ENCODE assay signal across 8 cellular contexts in the genomic region with DNA sequence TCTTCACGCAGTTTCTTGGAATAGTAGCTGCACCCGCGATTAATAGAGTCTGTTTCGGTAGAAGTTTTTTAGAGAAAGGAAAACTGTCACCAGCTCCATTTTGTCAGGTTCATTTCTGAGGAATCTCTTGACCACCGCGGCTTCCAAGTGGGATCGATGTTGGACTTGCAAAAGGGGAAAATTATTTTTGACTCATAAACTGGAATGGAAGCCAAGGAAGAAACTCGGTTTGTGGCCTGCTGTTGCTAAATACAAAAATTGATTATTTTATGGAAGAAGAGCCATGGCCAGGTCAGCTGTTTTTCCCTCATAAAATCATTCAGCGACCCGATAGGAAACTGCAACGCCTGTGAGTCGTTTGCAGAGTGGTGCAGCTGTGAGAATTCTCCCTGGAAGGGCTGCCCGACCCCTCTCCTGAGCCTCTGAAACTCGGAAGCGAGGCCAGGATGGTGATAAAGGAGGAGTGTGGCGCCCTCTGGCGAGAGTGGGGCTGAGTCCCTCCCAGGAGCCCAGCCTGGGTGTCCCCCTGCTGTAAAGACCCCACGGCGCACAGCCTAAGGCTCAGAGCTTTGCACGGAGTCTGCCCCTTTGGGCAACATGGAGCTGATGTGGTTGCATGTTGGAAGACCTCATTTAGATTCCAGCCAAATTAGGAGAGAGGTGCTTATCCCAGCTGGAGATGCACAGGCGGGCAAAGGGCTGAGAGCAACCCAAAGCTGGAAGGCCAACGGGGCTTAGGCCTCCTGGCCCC.
A peak's percentile ranks its signal among the peaks of the same experiment; 100 is the strongest.
DNase-seq lines count a peak whose midpoint lies in the region; ATAC-seq and TF ChIP-seq lines count a peak whose summit lies in the region.

No MANE protein-coding gene starts in this region.

- H3K4me1 ChIP-seq in smooth muscle cell (ENCODE audit: low read depth), result no peaks in the 10 kb centered on the region

- H3F3A ChIP-seq in smooth muscle cell (ENCODE audit: low read depth), result peaks cover 5% of the 10 kb centered on the region

- H2AFZ ChIP-seq in smooth muscle cell (ENCODE audit: low read depth), result no peak overlapping the region

- DNase-seq in CD14-positive monocyte (ENCODE audit: low spot score), result no peak
- DNase-seq in HFF-Myc (ENCODE audit: extremely low read depth, low read depth), result no peak
- DNase-seq in T-cell, result peak; percentile 12 to 73 (median 54)
- DNase-seq in amniotic epithelial cell (ENCODE audit: low read depth), result peak; percentile 53
- peak; percentile 72 for DNase-seq in hepatic stellate cell (ENCODE audit: low spot score)
- DNase-seq in smooth muscle cell (lab: John Stamatoyannopoulos, UW; ENCODE audit: unreplicated experiment), result peak; percentile 13

- peak; percentile 78 for TF ChIP-seq CTCF in CD14-positive monocyte (IDR thresholded peaks at IDR 0.05)
- TF ChIP-seq CTCF in HFF-Myc (IDR thresholded peaks at IDR 0.05; ENCODE audit: low read depth, low read length, missing control alignments), result peak; percentile 80
- peak; percentile 73 for TF ChIP-seq CTCF in smooth muscle cell (IDR thresholded peaks at IDR 0.05; ENCODE audit: borderline replicate concordance, insufficient read depth, poor library complexity, severe bottlenecking)

- no peaks in the 10 kb centered on the region for H3K36me3 ChIP-seq in smooth muscle cell (ENCODE audit: low read depth)

- peaks cover 0 to 2% (median 0%) of the 10 kb centered on the region in 7 donors for H3K9me3 Mint-ChIP-seq in CD14-positive monocyte
- H3K9me3 Mint-ChIP-seq in T-cell, result no peaks in the 10 kb centered on the region

- CTCF ChIA-PET in T-cell (lab: Charles Lee), result interaction anchor here (0.7 to 3.2 kb wide), 10 partner anchors 151 to 189 kb away, joined by 3 to 44 read pairs (median 4); no protein-coding TSS in a partner anchor

- H3K36me3 Mint-ChIP-seq in CD14-positive monocyte (no peaks in the 10 kb centered on the region), T-cell (no peaks in the 10 kb centered on the region)

- H3K27ac Mint-ChIP-seq in CD14-positive monocyte (no peak overlapping the region), T-cell (no peak overlapping the region)

- H3K27ac ChIP-seq in smooth muscle cell (ENCODE audit: low read depth), result no peak overlapping the region

- H3K4me2 ChIP-seq in smooth muscle cell, result no peak overlapping the region

- POLR2A ChIA-PET in T-cell (lab: Charles Lee), result no interaction called here

- no peaks in the 10 kb centered on the region for H3K9me3 ChIP-seq in smooth muscle cell (replicated peaks; ENCODE audit: low read depth)

- H3K4me1 Mint-ChIP-seq in CD14-positive monocyte (no peaks in the 10 kb centered on the region), T-cell (peaks cover 0 to 4% (median 0%) of the 10 kb centered on the region in 3 donors)

- H3K27me3 ChIP-seq in smooth muscle cell (ENCODE audit: low read depth), result no peaks in the 10 kb centered on the region

- H4K20me1 ChIP-seq in smooth muscle cell (ENCODE audit: low read depth), result no peaks in the 10 kb centered on the region

- intact Hi-C loops in CD14-positive monocyte (cut with micrococcal nuclease), result loop anchor here in 1 of 2 donors (10.0 kb wide), 1 partner anchor 171 kb away; no protein-coding TSS in a partner anchor

- H3K4me3 Mint-ChIP-seq in CD14-positive monocyte (no peak overlapping the region), T-cell (no peak overlapping the region)

- no peak overlapping the region for H3K4me3 ChIP-seq in HFF-Myc (replicated peaks; ENCODE audit: low read depth, low read length)
- H3K4me3 ChIP-seq in smooth muscle cell, result no peak overlapping the region

- H3K9ac ChIP-seq in smooth muscle cell (ENCODE audit: low read depth), result no peak overlapping the region

- H3K27me3 Mint-ChIP-seq in CD14-positive monocyte (ENCODE audit: low read depth in 3 of 3) (peaks cover 7 to 8% (median 7%) of the 10 kb centered on the region in 3 donors), T-cell (peaks cover 0 to 6% of the 10 kb centered on the region in 2 donors)

- ATAC-seq in T-cell (replicated peaks in 1 of 4) (peak; percentile 61 to 89 (median 67)), GM21529 (IDR thresholded peaks at IDR 0.05; ENCODE audit: unreplicated experiment) (no peak), HG03457 (IDR thresholded peaks at IDR 0.05; ENCODE audit: unreplicated experiment) (no peak)

- 51% methylated on average over 22 of the region's 22 CpGs for WGBS in smooth muscle cell (ENCODE audit: low lambda C conversion rate)

- H3K79me2 ChIP-seq in smooth muscle cell (ENCODE audit: low read depth), result no peaks in the 10 kb centered on the region

Comparison
In these comparisons a context has a peak if more than half of its experiments do, and no peak if none do; other contexts are left out.
1. DNase-seq: peak in T-cell (34 of 34), amniotic epithelial cell (single experiment), hepatic stellate cell (single experiment) and smooth muscle cell (single experiment); none in CD14-positive monocyte (single experiment) and HFF-Myc (single experiment).
2. ATAC-seq: peak in T-cell (4 of 4); none in GM21529 (single experiment) and HG03457 (single experiment).
3. Peak in every context shown above with its lines, with median percentiles within 50 percentile points of each other: CTCF ChIP-seq.